21 cellular contexts compared by ENCODE assay signal in genomic region chr15:81886586-81886985, GRCh38.
"Had no signal": no experiment of that assay in that cellular context is flagged by ENCODE, and none has a peak within 500 bp of the region (broad histone marks: within the 10 kb centered on the region; RNA-seq: fewer than 3 reads in every experiment).

No MANE protein-coding gene starts in this region.

- H3K36me3 Mint-ChIP-seq: naive B cell had no signal

- H3K27me3 ChIP-seq: ascending aorta, right atrium auricular region, transverse colon had no signal

- H3K4me3 Mint-ChIP-seq: activated CD8-positive, alpha-beta T cell treated with anti-CD3 and anti-CD28 coated beads, Interleukin-2, amount 10 ng/mL, durations not matched to agents 7 days and 5 days; activated T-helper 1 cell treated with anti-CD3 and anti-CD28 coated beads, Interleukin-12 subunit alpha, Interleukin-12 subunit beta, Interleukin-2, Interleukin-4 antibody, amounts not matched to agents 30 ng/mL and 10 ng/mL and 1 ng/mL, durations not matched to agents 14 hours and 24 hours and 36 hours; endodermal cell; naive B cell; T-helper 1 cell treated with Interleukin-12 subunit alpha and Interleukin-12 subunit beta and Interleukin-4 antibody, amounts not matched to agents 30 μg/mL and 1 μg/mL, for 36 hours; WTC11 had no signal

- H3K4me1 Mint-ChIP-seq: endodermal cell had no signal

- H3K9me3 ChIP-seq: ascending aorta, right atrium auricular region, transverse colon had no signal

- H3K9me3 Mint-ChIP-seq: activated T-helper 1 cell treated with anti-CD3 and anti-CD28 coated beads, Interleukin-12 subunit alpha, Interleukin-12 subunit beta, Interleukin-2, Interleukin-4 antibody, amounts not matched to agents 30 ng/mL and 10 ng/mL and 1 ng/mL, durations not matched to agents 14 hours and 24 hours and 36 hours; T-helper 1 cell treated with Interleukin-12 subunit alpha and Interleukin-12 subunit beta and Interleukin-4 antibody, amounts not matched to agents 30 μg/mL and 1 μg/mL, for 36 hours had no signal

- H3K27ac ChIP-seq: ascending aorta, right atrium auricular region, transverse colon had no signal

- H3K4me3 ChIP-seq: ascending aorta, lung, right atrium auricular region, transverse colon had no signal

- H3K27ac Mint-ChIP-seq: activated CD8-positive, alpha-beta T cell treated with anti-CD3 and anti-CD28 coated beads, Interleukin-2, amount 10 ng/mL, durations not matched to agents 7 days and 5 days; activated T-helper 1 cell treated with anti-CD3 and anti-CD28 coated beads, Interleukin-12 subunit alpha, Interleukin-12 subunit beta, Interleukin-2, Interleukin-4 antibody, amounts not matched to agents 30 ng/mL and 10 ng/mL and 1 ng/mL, durations not matched to agents 14 hours and 24 hours and 36 hours; endodermal cell; T-helper 1 cell treated with Interleukin-12 subunit alpha and Interleukin-12 subunit beta and Interleukin-4 antibody, amounts not matched to agents 30 μg/mL and 1 μg/mL, for 36 hours; WTC11 had no signal

- H3K4me1 ChIP-seq: right atrium auricular region had no signal

- ATAC-seq: activated CD8-positive, alpha-beta T cell treated with anti-CD3 and anti-CD28 coated beads, Interleukin-2, amount 10 ng/mL, durations not matched to agents 7 days and 5 days; WTC11 had no signal

- DNase-seq: activated CD4-positive, alpha-beta T cell treated with anti-CD3 and anti-CD28 coated beads for 48 hours; activated CD8-positive, alpha-beta memory T cell treated with anti-CD3 and anti-CD28 coated beads, Interleukin-2, amount 50 U/mL, for 48 hours; activated CD8-positive, alpha-beta T cell treated with anti-CD3 and anti-CD28 coated beads, Interleukin-2, amount 10 ng/mL, durations not matched to agents 7 days and 5 days; activated naive CD4-positive, alpha-beta T cell; dermis blood vessel endothelial cell; endodermal cell; foreskin fibroblast; glutamatergic neuron; midbrain; naive B cell; posterior cingulate gyrus; stimulated activated CD4-positive, alpha-beta T cell treated with anti-CD3 and anti-CD28 coated beads, Interleukin-1b, Interleukin-23, amount 100 ng/mL, for 48 hours; stimulated activated naive CD4-positive, alpha-beta T cell; substantia nigra; transverse colon had no signal

- H3K36me3 ChIP-seq: ascending aorta, right atrium auricular region, transverse colon had no signal
